Comparison of ENCODE assay signal across 22 cellular contexts in the genomic region with DNA sequence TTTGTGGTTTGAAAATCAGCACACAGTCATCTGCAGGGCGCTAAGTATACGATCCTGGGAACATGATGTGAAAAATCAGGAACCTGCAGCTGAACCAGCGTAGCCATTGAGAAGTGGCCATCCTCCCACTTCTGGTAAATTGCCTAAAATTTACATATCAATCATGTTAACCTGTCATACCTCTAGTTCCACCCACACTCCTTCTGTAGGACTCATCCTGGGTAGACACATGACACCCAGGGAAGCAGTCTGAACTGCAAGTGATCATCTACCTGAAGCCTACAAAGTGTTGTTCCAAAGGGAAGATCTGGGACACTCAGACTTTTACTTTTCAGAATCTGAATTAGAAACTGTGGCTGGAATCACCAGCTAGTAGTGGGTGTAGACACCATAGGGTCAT.
"Had no signal": no experiment of that assay in that cellular context is flagged by ENCODE, and none has a peak within 500 bp of the region (broad histone marks: within the 10 kb centered on the region; RNA-seq: fewer than 3 reads in every experiment).

No MANE protein-coding gene starts in this region.

- ATAC-seq: gastroesophageal sphincter; left cardiac atrium; left ventricle myocardium superior; natural killer cell treated with Interleukin-12 subunit alpha and Interleukin-12 subunit beta and Interleukin-15 and Interleukin-18, amount 100 ng/mL, for 72 hours; psoas muscle; right lobe of liver; stimulated activated effector memory CD8-positive, alpha-beta T cell treated with anti-CD3 and anti-CD28 coated beads, Interleukin-12 subunit alpha, Interleukin-12 subunit beta, amount 100 ng/mL, for 72 hours; stimulated activated naive CD8-positive, alpha-beta T cell treated with anti-CD3 and anti-CD28 coated beads, Interleukin-15, Interleukin-2, amounts not matched to agents 100 U/mL and 50 U/mL, for 24 hours had no signal

- H3K36me3 Mint-ChIP-seq: natural killer cell treated with Interleukin-12 subunit alpha and Interleukin-12 subunit beta and Interleukin-15 and Interleukin-18, amount 100 ng/mL, for 72 hours; stimulated activated effector memory CD8-positive, alpha-beta T cell treated with anti-CD3 and anti-CD28 coated beads, Interleukin-12 subunit alpha, Interleukin-12 subunit beta, amount 100 ng/mL, for 72 hours had no signal

- H3K4me3 Mint-ChIP-seq: natural killer cell treated with Interleukin-12 subunit alpha and Interleukin-12 subunit beta and Interleukin-15 and Interleukin-18, amount 100 ng/mL, for 72 hours; stimulated activated effector memory CD8-positive, alpha-beta T cell treated with anti-CD3 and anti-CD28 coated beads, Interleukin-12 subunit alpha, Interleukin-12 subunit beta, amount 100 ng/mL, for 72 hours had no signal

- H3K36me3 ChIP-seq: esophagus muscularis mucosa, gastroesophageal sphincter, neutrophil, right lobe of liver, tibial nerve had no signal

- DNase-seq: effector memory CD4-positive, alpha-beta T cell; glutamatergic neuron; kidney; left cardiac atrium; left ventricle myocardium superior; mesenchymal stem cell; midbrain; psoas muscle; retina; right lobe of liver; stimulated activated CD4-positive, alpha-beta T cell treated with anti-CD3 and anti-CD28 coated beads, Interleukin-4, amount 100 ng/mL, for 1 hour; stimulated activated CD8-positive, alpha-beta memory T cell treated with anti-CD3 and anti-CD28 coated beads, Interleukin-4, amount 100 ng/mL, for 48 hours; stimulated activated naive CD8-positive, alpha-beta T cell treated with anti-CD3 and anti-CD28 coated beads, Interleukin-15, Interleukin-2, amounts not matched to agents 100 U/mL and 50 U/mL, for 24 hours; testis had no signal

- H3K4me3 ChIP-seq: esophagus muscularis mucosa, gastroesophageal sphincter, lung, psoas muscle, right lobe of liver, testis, tibial nerve had no signal

- H3K27me3 ChIP-seq: esophagus muscularis mucosa, gastroesophageal sphincter, right lobe of liver, testis, tibial nerve had no signal

- H3K9me3 ChIP-seq: esophagus muscularis mucosa, neutrophil, psoas muscle, right lobe of liver, testis, tibial nerve had no signal

- H3K27ac Mint-ChIP-seq: natural killer cell treated with Interleukin-12 subunit alpha and Interleukin-12 subunit beta and Interleukin-15 and Interleukin-18, amount 100 ng/mL, for 72 hours; stimulated activated effector memory CD8-positive, alpha-beta T cell treated with anti-CD3 and anti-CD28 coated beads, Interleukin-12 subunit alpha, Interleukin-12 subunit beta, amount 100 ng/mL, for 72 hours had no signal

- H3K9me3 Mint-ChIP-seq: natural killer cell treated with Interleukin-12 subunit alpha and Interleukin-12 subunit beta and Interleukin-15 and Interleukin-18, amount 100 ng/mL, for 72 hours; stimulated activated effector memory CD8-positive, alpha-beta T cell treated with anti-CD3 and anti-CD28 coated beads, Interleukin-12 subunit alpha, Interleukin-12 subunit beta, amount 100 ng/mL, for 72 hours had no signal

- H3K27ac ChIP-seq: epithelial cell of prostate, esophagus muscularis mucosa, gastroesophageal sphincter, neutrophil, psoas muscle, right lobe of liver, testis, tibial nerve had no signal

- H3K4me1 ChIP-seq: psoas muscle had no signal
